2 cellular contexts compared by ENCODE assay signal in genomic region chr22:19802001-19802880, GRCh38.
A peak's percentile ranks its signal among the peaks of the same experiment; 100 is the strongest.
TF ChIP-seq lines count a peak whose summit lies in the region.

No MANE protein-coding gene starts in this region.

TF ChIP-seq in K562, 482 proteins besides CTCF, POLR2A, EP300 and RAD21:
- no peak for TF ChIP-seq ZNF696 (CRISPR knock-in tag; conservative IDR thresholded peaks at IDR 0.05)
- 0 out of 2 replicates have a peak, but pooled peaks have one; percentile 30 for TF ChIP-seq TAF15 (IDR thresholded peaks at IDR 0.05; ENCODE audit: low read depth, low read length)
- peak; percentile 13; the same call in 1 of the 2 replicates for TF ChIP-seq HDAC6 (IDR thresholded peaks at IDR 0.05; ENCODE audit: low read depth, low read length)
- no peak for TF ChIP-seq ZNF644 (tag; IDR thresholded peaks at IDR 0.05; ENCODE audit: low read depth)
- peak in 1 of 2 experiments; percentile 13; a peak in 1 of 4 replicates for TF ChIP-seq SIX5 (IDR thresholded peaks at IDR 0.05; ENCODE audit: borderline replicate concordance in 1 of 2, insufficient read depth in 1 of 2, low read depth in 1 of 2, low read length in 2 of 2)
- TF ChIP-seq BMI1 (IDR thresholded peaks at IDR 0.05; ENCODE audit: low read length), result no peak
- TF ChIP-seq ZNF431 (CRISPR knock-in tag; IDR thresholded peaks at IDR 0.05), result no peak
- peak; percentile 13; the same call in 1 of the 2 replicates for TF ChIP-seq RBFOX2 (IDR thresholded peaks at IDR 0.05; ENCODE audit: low read depth, low read length)
- TF ChIP-seq PPARD (CRISPR knock-in tag; IDR thresholded peaks at IDR 0.05), result 0 out of 2 replicates have a peak, but pooled peaks have one; percentile 45
- TF ChIP-seq, protein P1, sequence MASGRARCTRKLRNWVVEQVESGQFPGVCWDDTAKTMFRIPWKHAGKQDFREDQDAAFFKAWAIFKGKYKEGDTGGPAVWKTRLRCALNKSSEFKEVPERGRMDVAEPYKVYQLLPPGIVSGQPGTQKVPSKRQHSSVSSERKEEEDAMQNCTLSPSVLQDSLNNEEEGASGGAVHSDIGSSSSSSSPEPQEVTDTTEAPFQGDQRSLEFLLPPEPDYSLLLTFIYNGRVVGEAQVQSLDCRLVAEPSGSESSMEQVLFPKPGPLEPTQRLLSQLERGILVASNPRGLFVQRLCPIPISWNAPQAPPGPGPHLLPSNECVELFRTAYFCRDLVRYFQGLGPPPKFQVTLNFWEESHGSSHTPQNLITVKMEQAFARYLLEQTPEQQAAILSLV (tag; IDR thresholded peaks at IDR 0.05), result no peak
- TF ChIP-seq CBX3 (IDR thresholded peaks at IDR 0.05; ENCODE audit: borderline replicate concordance in 1 of 2, low read length in 2 of 2), result peak in 1 of 2 experiments; percentile 70; a peak in 1 of 3 replicates
- TF ChIP-seq POLR2G (IDR thresholded peaks at IDR 0.05; ENCODE audit: low read depth, low read length), result peak; percentile 44; the same call in 1 of the 2 replicates
- TF ChIP-seq ZNF316 (IDR thresholded peaks at IDR 0.05), result no peak
- TF ChIP-seq IFI16 (CRISPR knock-in tag; IDR thresholded peaks at IDR 0.05), result no peak
- TF ChIP-seq ZNF445 (CRISPR knock-in tag; IDR thresholded peaks at IDR 0.05; ENCODE audit: low read depth), result no peak
- TF ChIP-seq, protein P2, sequence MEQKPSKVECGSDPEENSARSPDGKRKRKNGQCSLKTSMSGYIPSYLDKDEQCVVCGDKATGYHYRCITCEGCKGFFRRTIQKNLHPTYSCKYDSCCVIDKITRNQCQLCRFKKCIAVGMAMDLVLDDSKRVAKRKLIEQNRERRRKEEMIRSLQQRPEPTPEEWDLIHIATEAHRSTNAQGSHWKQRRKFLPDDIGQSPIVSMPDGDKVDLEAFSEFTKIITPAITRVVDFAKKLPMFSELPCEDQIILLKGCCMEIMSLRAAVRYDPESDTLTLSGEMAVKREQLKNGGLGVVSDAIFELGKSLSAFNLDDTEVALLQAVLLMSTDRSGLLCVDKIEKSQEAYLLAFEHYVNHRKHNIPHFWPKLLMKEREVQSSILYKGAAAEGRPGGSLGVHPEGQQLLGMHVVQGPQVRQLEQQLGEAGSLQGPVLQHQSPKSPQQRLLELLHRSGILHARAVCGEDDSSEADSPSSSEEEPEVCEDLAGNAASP (IDR thresholded peaks at IDR 0.05), result no peak
- TF ChIP-seq, protein P3, sequence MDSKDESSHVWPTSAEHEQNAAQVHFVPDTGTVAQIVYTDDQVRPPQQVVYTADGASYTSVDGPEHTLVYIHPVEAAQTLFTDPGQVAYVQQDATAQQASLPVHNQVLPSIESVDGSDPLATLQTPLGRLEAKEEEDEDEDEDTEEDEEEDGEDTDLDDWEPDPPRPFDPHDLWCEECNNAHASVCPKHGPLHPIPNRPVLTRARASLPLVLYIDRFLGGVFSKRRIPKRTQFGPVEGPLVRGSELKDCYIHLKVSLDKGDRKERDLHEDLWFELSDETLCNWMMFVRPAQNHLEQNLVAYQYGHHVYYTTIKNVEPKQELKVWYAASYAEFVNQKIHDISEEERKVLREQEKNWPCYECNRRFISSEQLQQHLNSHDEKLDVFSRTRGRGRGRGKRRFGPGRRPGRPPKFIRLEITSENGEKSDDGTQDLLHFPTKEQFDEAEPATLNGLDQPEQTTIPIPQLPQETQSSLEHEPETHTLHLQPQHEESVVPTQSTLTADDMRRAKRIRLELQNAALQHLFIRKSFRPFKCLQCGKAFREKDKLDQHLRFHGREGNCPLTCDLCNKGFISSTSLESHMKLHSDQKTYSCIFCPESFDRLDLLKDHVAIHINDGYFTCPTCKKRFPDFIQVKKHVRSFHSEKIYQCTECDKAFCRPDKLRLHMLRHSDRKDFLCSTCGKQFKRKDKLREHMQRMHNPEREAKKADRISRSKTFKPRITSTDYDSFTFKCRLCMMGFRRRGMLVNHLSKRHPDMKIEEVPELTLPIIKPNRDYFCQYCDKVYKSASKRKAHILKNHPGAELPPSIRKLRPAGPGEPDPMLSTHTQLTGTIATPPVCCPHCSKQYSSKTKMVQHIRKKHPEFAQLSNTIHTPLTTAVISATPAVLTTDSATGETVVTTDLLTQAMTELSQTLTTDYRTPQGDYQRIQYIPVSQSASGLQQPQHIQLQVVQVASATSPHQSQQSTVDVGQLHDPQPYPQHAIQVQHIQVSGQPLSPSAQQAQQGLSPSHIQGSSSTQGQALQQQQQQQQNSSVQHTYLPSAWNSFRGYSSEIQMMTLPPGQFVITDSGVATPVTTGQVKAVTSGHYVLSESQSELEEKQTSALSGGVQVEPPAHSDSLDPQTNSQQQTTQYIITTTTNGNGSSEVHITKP (IDR thresholded peaks at IDR 0.05; ENCODE audit: partially characterized antibody), result no peak
- peak; percentile 17 for TF ChIP-seq WHSC1 (IDR thresholded peaks at IDR 0.05; ENCODE audit: low read length)
- TF ChIP-seq EGR1 (conservative IDR thresholded peaks at IDR 0.05), result 0 out of 2 replicates have a peak, but pooled peaks have one; percentile 30
- TF ChIP-seq GATA2 (CRISPR knock-in tag; IDR thresholded peaks at IDR 0.05), result no peak

TF ChIP-seq in HepG2, 621 proteins besides CTCF, POLR2A, EP300 and RAD21:
- TF ChIP-seq IRF1 (CRISPR knock-in tag; IDR thresholded peaks at IDR 0.05; ENCODE audit: low read depth) (no peak), ATF7-NPFF (CRISPR knock-in tag; IDR thresholded peaks at IDR 0.05; ENCODE audit: low read depth) (no peak), ZNF580 (CRISPR knock-in tag; IDR thresholded peaks at IDR 0.05; ENCODE audit: borderline replicate concordance, low read depth) (no peak), ZNF17 (CRISPR knock-in tag; IDR thresholded peaks at IDR 0.05) (no peak), ZBTB33 (CRISPR knock-in tag; IDR thresholded peaks at IDR 0.05) (0 out of 2 replicates have a peak, but pooled peaks have one; percentile 27)
